Comparison of ENCODE assay signal across 10 cellular contexts in the genomic region with DNA sequence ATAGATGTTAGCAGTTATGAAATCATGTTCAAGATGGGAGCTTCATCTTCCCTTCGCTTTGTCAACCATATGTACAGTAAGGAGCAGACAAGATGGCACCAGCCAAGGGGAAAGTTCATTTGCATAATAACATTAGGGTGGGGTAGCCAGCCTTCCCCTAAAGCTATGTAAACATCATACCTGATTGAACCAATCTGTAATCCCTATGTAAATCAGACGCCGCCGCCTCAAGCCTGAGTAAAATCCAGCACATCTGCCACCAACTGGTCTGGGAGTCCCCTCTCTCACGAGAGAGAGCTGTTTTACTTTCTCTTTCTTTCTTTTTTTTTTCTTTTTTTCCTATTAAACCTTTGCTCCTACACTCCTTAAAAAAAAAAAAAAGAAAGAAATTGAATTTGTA. TPM values are rescaled to one million over a fixed set of nuclear protein-coding genes. Genes with fewer than 3 reads are reported as not detected.
A peak's percentile ranks its signal among the peaks of the same experiment; 100 is the strongest.
DNase-seq lines count a peak whose midpoint lies in the region; ATAC-seq and TF ChIP-seq lines count a peak whose summit lies in the region.
"Had no signal": no experiment of that assay in that cellular context is flagged by ENCODE, and none has a peak within 500 bp of the region (broad histone marks: within the 10 kb centered on the region; RNA-seq: fewer than 3 reads in every experiment).

No MANE protein-coding gene starts in this region.

- ATAC-seq in HG03066 (IDR thresholded peaks at IDR 0.05; ENCODE audit: low read depth, unreplicated experiment) (peak; percentile 66), heart left ventricle (no peak)
- peak; percentile 63 to 85 for ATAC-seq in stimulated activated naive B cell treated with anti-CD40 and anti-IgM and Interleukin-4, amounts not matched to agents 10 μg/mL and 1 μg/mL and 100 μg/mL, for 72 hours (replicated peaks)

- H3K36me3 ChIP-seq in H7 (replicated peaks; ENCODE audit: control insufficient read depth, insufficient read depth, low read length) (peaks cover 7% of the 10 kb centered on the region), heart left ventricle (peaks cover 0 to 84% (median 72%) of the 10 kb centered on the region in 9 donors)

- no peak overlapping the region for H3K4me3 Mint-ChIP-seq in activated T-cell treated with anti-CD3 and anti-CD28 coated beads, Interleukin-2, amount 50 U/mL, for 24 hours
- H3K4me3 Mint-ChIP-seq in stimulated activated naive B cell treated with anti-CD40 and anti-IgM and Interleukin-4, amounts not matched to agents 10 μg/mL and 1 μg/mL and 100 μg/mL, for 72 hours: no peak overlapping the region

- H3K4me1 ChIP-seq in heart left ventricle: no peaks in the 10 kb centered on the region
- H3K4me1 ChIP-seq: BLaER1, pancreas had no signal

- 83 to 89% (median 86%) methylated on average over 5 of the region's 5 CpGs for WGBS in heart left ventricle, 4 donors

- H3K4me1 Mint-ChIP-seq in activated T-cell treated with anti-CD3 and anti-CD28 coated beads, Interleukin-2, amount 50 U/mL, for 24 hours (ENCODE audit: low read depth): peaks cover 14% of the 10 kb centered on the region
- peaks cover 5 to 13% of the 10 kb centered on the region in 2 donors for H3K4me1 Mint-ChIP-seq in stimulated activated naive B cell treated with anti-CD40 and anti-IgM and Interleukin-4, amounts not matched to agents 10 μg/mL and 1 μg/mL and 100 μg/mL, for 72 hours

- H3K9me3 ChIP-seq in heart left ventricle: no peaks in the 10 kb centered on the region
- H3K9me3 ChIP-seq: BLaER1, pancreas had no signal

- no peak for TF ChIP-seq POLR2A in heart left ventricle (IDR thresholded peaks at IDR 0.05)

- H3K27ac ChIP-seq in heart left ventricle: no peak overlapping the region
- H3K27ac ChIP-seq: BLaER1, pancreas had no signal

- TF ChIP-seq CTCF in heart left ventricle (IDR thresholded peaks at IDR 0.05): no peak

- intact Hi-C loops in heart left ventricle (cut with DNase I): loop anchor here in 2 of 10 donors (10.0 kb wide), 2 partner anchors 53 to 183 kb away; a partner anchor contains a TSS

- H3K4me3 ChIP-seq in H7 (ENCODE audit: insufficient read depth, low read depth, low read length): no peak overlapping the region
- no peak overlapping the region for H3K4me3 ChIP-seq in heart left ventricle
- H3K4me3 ChIP-seq: BLaER1, pancreas had no signal

- peak overlapping the region; percentile 73 for H3K27ac Mint-ChIP-seq in activated T-cell treated with anti-CD3 and anti-CD28 coated beads, Interleukin-2, amount 50 U/mL, for 24 hours
- H3K27ac Mint-ChIP-seq in stimulated activated naive B cell treated with anti-CD40 and anti-IgM and Interleukin-4, amounts not matched to agents 10 μg/mL and 1 μg/mL and 100 μg/mL, for 72 hours: peak overlapping the region; percentile 56

- no peaks in the 10 kb centered on the region for H3K9me3 Mint-ChIP-seq in activated T-cell treated with anti-CD3 and anti-CD28 coated beads, Interleukin-2, amount 50 U/mL, for 24 hours
- peaks cover 0 to 10% of the 10 kb centered on the region in 2 donors for H3K9me3 Mint-ChIP-seq in stimulated activated naive B cell treated with anti-CD40 and anti-IgM and Interleukin-4, amounts not matched to agents 10 μg/mL and 1 μg/mL and 100 μg/mL, for 72 hours

- H3K27me3 ChIP-seq in H7 (ENCODE audit: control insufficient read depth, insufficient read depth, low read length) (no peaks in the 10 kb centered on the region), heart left ventricle (no peaks in the 10 kb centered on the region)
- H3K27me3 ChIP-seq: BLaER1, pancreas had no signal

- no peaks in the 10 kb centered on the region for H3K27me3 Mint-ChIP-seq in activated T-cell treated with anti-CD3 and anti-CD28 coated beads, Interleukin-2, amount 50 U/mL, for 24 hours
- no peaks in the 10 kb centered on the region for H3K27me3 Mint-ChIP-seq in stimulated activated naive B cell treated with anti-CD40 and anti-IgM and Interleukin-4, amounts not matched to agents 10 μg/mL and 1 μg/mL and 100 μg/mL, for 72 hours

- no peak for DNase-seq in activated T-cell treated with anti-CD3 and anti-CD28 coated beads, Interleukin-2, amount 50 U/mL, for 24 hours
- DNase-seq in activated T-cell treated with anti-CD3 and anti-CD28 coated beads, Interleukin-2, amount 50 U/mL, for 1 hour: no peak
- DNase-seq in activated CD4-positive, alpha-beta T cell treated with anti-CD3 and anti-CD28 coated beads, Interleukin-2, amount 50 U/mL, for 48 hours: peak; percentile 28 to 36
- DNase-seq in stimulated activated naive B cell treated with anti-CD40 and anti-IgM and Interleukin-4, amounts not matched to agents 10 μg/mL and 1 μg/mL and 100 μg/mL, for 72 hours: peak; percentile 29
- DNase-seq in HK-2 (ENCODE audit: unreplicated experiment) (no peak), H7 (no peak), heart left ventricle (no peak)
- DNase-seq: pancreas had no signal

- peaks cover 68% of the 10 kb centered on the region for H3K36me3 Mint-ChIP-seq in activated T-cell treated with anti-CD3 and anti-CD28 coated beads, Interleukin-2, amount 50 U/mL, for 24 hours (ENCODE audit: low read depth)
- H3K36me3 Mint-ChIP-seq in stimulated activated naive B cell treated with anti-CD40 and anti-IgM and Interleukin-4, amounts not matched to agents 10 μg/mL and 1 μg/mL and 100 μg/mL, for 72 hours: peaks cover 34 to 63% of the 10 kb centered on the region in 2 donors

RNA-seq across cellular contexts. Expression of a gene that starts 30.8 kb away (rescaled TPM):
- 18.3 and 20.3 TPM in 2 replicates for total RNA-seq in H7 (2014; rRNA removed; shearing (Covaris generic))
- 10 to 100 TPM in 3 of 9 donors, 1 to 10 TPM in 6; 1.6 to 11.2 (median 6.2) TPM for total RNA-seq in heart left ventricle
- 1 to 10 TPM; 2.8 to 3.9 TPM for polyA plus RNA-seq in heart left ventricle

RNA-seq across cellular contexts. Expression of a gene that starts 55.5 kb away (rescaled TPM):
- 55.6 and 74.8 TPM in 2 replicates for total RNA-seq in H7 (2014; rRNA removed; shearing (Covaris generic))
- 10 to 100 TPM; 31.9 to 65.1 (median 52.6) TPM for total RNA-seq in heart left ventricle
- polyA plus RNA-seq in heart left ventricle: 10 to 100 TPM; 17.0 to 18.2 TPM

RNA-seq across cellular contexts. Expression of a gene that starts 57.3 kb away (rescaled TPM):
- total RNA-seq in H7 (2014; rRNA removed; shearing (Covaris generic)): 0.10 and 7.5 TPM in 2 replicates
- total RNA-seq in heart left ventricle: 100 to 1,000 TPM in 1 of 9 donors, 10 to 100 TPM in 4, 1 to 10 TPM in 4; 4.0 to 133 (median 15.3) TPM
- polyA plus RNA-seq in heart left ventricle: 10 to 100 TPM; 13.9 to 16.2 TPM

Comparison
In these comparisons a context has a peak if more than half of its experiments do, and no peak if none do; other contexts are left out.
1. DNase-seq: peak in activated CD4-positive, alpha-beta T cell treated with anti-CD3 and anti-CD28 coated beads, Interleukin-2, amount 50 U/mL, for 48 hours (2 of 2) and stimulated activated naive B cell treated with anti-CD40 and anti-IgM and Interleukin-4, amounts not matched to agents 10 μg/mL and 1 μg/mL and 100 μg/mL, for 72 hours (single experiment); none in activated T-cell treated with anti-CD3 and anti-CD28 coated beads, Interleukin-2, amount 50 U/mL, for 24 hours (single experiment), activated T-cell treated with anti-CD3 and anti-CD28 coated beads, Interleukin-2, amount 50 U/mL, for 1 hour (single experiment), HK-2 (single experiment), H7 (single experiment) and heart left ventricle (0 of 5).
2. ATAC-seq: peak in HG03066 (single experiment) and stimulated activated naive B cell treated with anti-CD40 and anti-IgM and Interleukin-4, amounts not matched to agents 10 μg/mL and 1 μg/mL and 100 μg/mL, for 72 hours (2 of 2); none in heart left ventricle (0 of 4).